ENCODE assay signal across 8 cellular contexts in the genomic region with DNA sequence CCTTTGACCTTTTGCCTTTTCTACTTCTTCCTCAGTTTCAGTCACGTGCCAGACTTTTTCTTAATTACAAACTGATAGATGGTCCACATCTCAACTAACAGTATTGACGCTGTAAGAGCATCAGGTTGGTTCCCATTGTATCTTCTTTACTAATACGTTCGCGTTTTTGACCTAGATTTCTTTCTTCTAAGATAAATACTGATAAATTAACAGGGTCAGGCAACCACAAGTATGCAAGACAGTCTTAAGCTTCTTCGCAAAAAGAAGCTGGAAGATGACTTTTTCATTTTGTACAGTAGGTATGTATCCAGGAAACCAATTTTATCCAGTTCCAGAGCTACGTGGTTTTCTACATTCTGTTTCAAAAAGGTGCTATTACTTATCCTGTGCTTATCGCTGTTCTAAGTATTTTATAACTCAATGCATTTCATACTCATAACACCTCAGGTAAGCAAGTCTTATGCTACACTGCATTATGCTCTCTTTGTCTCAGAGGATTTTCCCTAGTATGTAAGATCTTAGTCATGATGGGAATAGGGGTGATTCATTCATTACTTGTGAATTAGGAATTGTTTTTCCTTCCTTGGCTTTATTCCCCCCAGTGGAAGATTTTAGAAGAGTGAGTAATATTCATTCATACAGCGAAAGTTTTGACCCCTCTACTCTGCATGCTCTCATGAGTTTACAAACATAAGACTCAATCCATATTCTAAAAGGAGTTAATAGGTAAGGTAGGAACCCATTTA. TPM values are rescaled to one million over a fixed set of nuclear protein-coding genes. Genes with fewer than 3 reads are reported as not detected.
DNase-seq lines count a peak whose midpoint lies in the region; ATAC-seq and TF ChIP-seq lines count a peak whose summit lies in the region.

No MANE protein-coding gene starts in this region.

- peak; percentile 7 for ATAC-seq in HG03095 (IDR thresholded peaks at IDR 0.05; ENCODE audit: unreplicated experiment)
- ATAC-seq in thoracic aorta (ENCODE audit: insufficient number of reproducible peaks, low FRiP score, low read depth) = peak; percentile 8
- ATAC-seq in GM19467 (IDR thresholded peaks at IDR 0.05; ENCODE audit: unreplicated experiment) = no peak

- POLR2A ChIA-PET in AG04450 (lab: Yijun Ruan, JAX) = interaction anchor here (0.7 to 1.3 kb wide), 3 partner anchors 18 to 396 kb away, joined by 3 to 6 read pairs (median 3); a partner anchor contains a TSS

- DNase-seq in AG04450 (ENCODE audit: low read depth, low spot score) = peak; percentile 59
- peak; percentile 82 for DNase-seq in amniotic epithelial cell (ENCODE audit: low read depth)
- peak; percentile 88 for DNase-seq in kidney glomerular epithelial cell (lab: John Stamatoyannopoulos, UW)
- DNase-seq in thoracic aorta (ENCODE audit: low spot score) = no peak
- no peak for DNase-seq in NCI-H1436 (lab: John Stamatoyannopoulos, UW)
- DNase-seq in NOMO-1 treated with dmso at 0.1 percent for 144 hours (lab: John Stamatoyannopoulos, UW; ENCODE audit: unreplicated experiment) = no peak

- peak overlapping the region; percentile 86 for H3K27ac ChIP-seq in AG04450 (ENCODE audit: low read depth, low read length)
- H3K27ac ChIP-seq in thoracic aorta = peak overlapping the region; percentile 94 to 95

- no peaks in the 10 kb centered on the region for H3K9me3 ChIP-seq in AG04450 (ENCODE audit: control insufficient read depth, insufficient read depth, low read length)
- H3K9me3 ChIP-seq in thoracic aorta = no peaks in the 10 kb centered on the region

- CTCF ChIA-PET in AG04450 (lab: Charles Lee) = interaction anchor here (0.8 to 1.7 kb wide), 4 partner anchors 9 to 107 kb away, joined by 3 to 5 read pairs (median 3); no protein-coding TSS in a partner anchor

- no peaks in the 10 kb centered on the region for H3K36me3 ChIP-seq in thoracic aorta

- peak overlapping the region; percentile 92 for H3K4me3 ChIP-seq in AG04450 (ENCODE audit: low read depth, low read length)
- H3K4me3 ChIP-seq in thoracic aorta = peak overlapping the region; percentile 100

- H3K4me1 ChIP-seq in thoracic aorta (ENCODE audit: control insufficient read depth in 1 of 2, low read depth in 2 of 2) = peaks cover 18 to 44% of the 10 kb centered on the region in 2 donors

- H3K27me3 ChIP-seq in AG04450 (ENCODE audit: control insufficient read depth, insufficient read depth, low read length) = no peaks in the 10 kb centered on the region
- H3K27me3 ChIP-seq in thoracic aorta (replicated peaks; ENCODE audit: insufficient read depth) = no peaks in the 10 kb centered on the region

- TF ChIP-seq CTCF in AG04450 (IDR thresholded peaks at IDR 0.05; ENCODE audit: low read depth, low read length) (0 out of 2 replicates have a peak, but pooled peaks have one; percentile 10), thoracic aorta (IDR thresholded peaks at IDR 0.05) (no peak)

RNA-seq across cellular contexts. Expression of a gene that starts 1.0 kb away (rescaled TPM):
- polyA plus RNA-seq in AG04450 (2011; rRNA removed) = 4.8 and 6.0 TPM in 2 replicates
- 2.9 and 5.0 TPM in 2 replicates for polyA minus RNA-seq in AG04450 (2011; rRNA and poly(A)+ RNA removed)
- total RNA-seq in thoracic aorta = 10 to 100 TPM in 1 of 2 donors, 1 to 10 TPM in 1; 4.7 to 10.3 TPM

RNA-seq across cellular contexts. Expression of a gene that starts 1.0 kb away (rescaled TPM):
- polyA plus RNA-seq in AG04450 (2011; rRNA removed) = 35.5 and 55.2 TPM in 2 replicates
- polyA minus RNA-seq in AG04450 (2011; rRNA and poly(A)+ RNA removed) = 46.7 and 51.3 TPM in 2 replicates
- total RNA-seq in thoracic aorta = 10 to 100 TPM; 52.5 to 72.4 TPM

RNA-seq across cellular contexts. Expression of a gene that starts 15.3 kb away (rescaled TPM):
- polyA plus RNA-seq in AG04450 (2011; rRNA removed) = 37.4 and 56.9 TPM in 2 replicates
- 16.2 and 26.3 TPM in 2 replicates for polyA minus RNA-seq in AG04450 (2011; rRNA and poly(A)+ RNA removed)
- total RNA-seq in thoracic aorta = 100 to 1,000 TPM; 141 to 271 TPM

Comparison
In these comparisons a context has a peak if more than half of its experiments do, and no peak if none do; other contexts are left out.
1. DNase-seq: peak in AG04450 (single experiment), amniotic epithelial cell (single experiment) and kidney glomerular epithelial cell (single experiment); none in thoracic aorta (single experiment), NCI-H1436 (single experiment) and NOMO-1 treated with dmso at 0.1 percent for 144 hours (single experiment).